9 cellular contexts compared by ENCODE assay signal in genomic region chr1:167631386-167631941, GRCh38. TPM values are rescaled to one million over a fixed set of nuclear protein-coding genes. Genes with fewer than 3 reads are reported as not detected.
DNase-seq lines count a peak whose midpoint lies in the region; ATAC-seq, FAIRE-seq and TF ChIP-seq lines count a peak whose summit lies in the region.
"Had no signal": no experiment of that assay in that cellular context is flagged by ENCODE, and none has a peak within 500 bp of the region (broad histone marks: within the 10 kb centered on the region; RNA-seq: fewer than 3 reads in every experiment).

No MANE protein-coding gene starts in this region.

- TF ChIP-seq CTCF in activated CD8-positive, alpha-beta T cell treated with anti-CD3 and anti-CD28 coated beads for 36 hours (IDR thresholded peaks at IDR 0.05) = no peak
- TF ChIP-seq CTCF in lower lobe of right lung (IDR thresholded peaks at IDR 0.05) (no peak), suprapubic skin (IDR thresholded peaks at IDR 0.05) (no peak), smooth muscle cell (IDR thresholded peaks at IDR 0.05; ENCODE audit: borderline replicate concordance, insufficient read depth, poor library complexity, severe bottlenecking) (no peak)

- ATAC-seq in activated CD8-positive, alpha-beta T cell treated with anti-CD3 and anti-CD28 coated beads for 36 hours = no peak
- no peak for ATAC-seq in lower lobe of right lung

- H3K4me2 ChIP-seq in smooth muscle cell = no peak overlapping the region

- no peak overlapping the region for H3K9ac ChIP-seq in smooth muscle cell (ENCODE audit: low read depth)

- POLR2A ChIA-PET in activated CD8-positive, alpha-beta T cell treated with anti-CD3 and anti-CD28 coated beads for 36 hours (lab: Charles Lee) = interaction anchor here (0.7 to 8.8 kb wide), 10 partner anchors 9 to 305 kb away, joined by 3 to 40 read pairs (median 4); partner anchors contain the start of genes DCAF6 and MPC2

- H3K36me3 Mint-ChIP-seq in activated CD4-positive, alpha-beta T cell treated with anti-CD3 and anti-CD28 coated beads, Interleukin-2, amount 10 ng/mL, durations not matched to agents 24 days and 14 days (ENCODE audit: low read depth) = peaks cover 33% of the 10 kb centered on the region
- H3K36me3 Mint-ChIP-seq in activated CD8-positive, alpha-beta T cell treated with anti-CD3 and anti-CD28 coated beads for 36 hours (ENCODE audit: low read depth) = peaks cover 47% of the 10 kb centered on the region

- no peak for TF ChIP-seq EP300 in suprapubic skin (IDR thresholded peaks at IDR 0.05)

- intact Hi-C loops in activated CD4-positive, alpha-beta T cell treated with anti-CD3 and anti-CD28 coated beads, Interleukin-2, amount 10 ng/mL, durations not matched to agents 24 days and 14 days (cut with micrococcal nuclease) = loop anchor here (2.0 kb wide), 1 partner anchor 19 kb away; no protein-coding TSS in a partner anchor
- intact Hi-C loops in activated CD8-positive, alpha-beta T cell treated with anti-CD3 and anti-CD28 coated beads for 36 hours (cut with micrococcal nuclease) = loop anchor here (5.0 kb wide), 1 partner anchor 56 kb away; no protein-coding TSS in a partner anchor
- intact Hi-C loops in lower lobe of right lung (cut with DNase I) = no loop called here

- no peaks in the 10 kb centered on the region for H3K9me3 ChIP-seq in lower lobe of right lung
- no peaks in the 10 kb centered on the region for H3K9me3 ChIP-seq in suprapubic skin
- no peaks in the 10 kb centered on the region for H3K9me3 ChIP-seq in smooth muscle cell (replicated peaks; ENCODE audit: low read depth)

- 83% methylated on average over 3 of the region's 3 CpGs for WGBS in suprapubic skin
- 86% methylated on average over 3 of the region's 3 CpGs for WGBS in smooth muscle cell (ENCODE audit: low lambda C conversion rate)

- no peak for DNase-seq in activated CD4-positive, alpha-beta T cell treated with anti-CD3 and anti-CD28 coated beads, Interleukin-2, amount 10 ng/mL, durations not matched to agents 24 days and 14 days
- DNase-seq in activated CD4-positive, alpha-beta T cell treated with anti-CD3 and anti-CD28 coated beads for 4 hours = no peak
- DNase-seq in activated CD8-positive, alpha-beta T cell treated with anti-CD3 and anti-CD28 coated beads for 36 hours = no peak
- DNase-seq in lower lobe of right lung = no peak
- DNase-seq in suprapubic skin (ENCODE audit: low spot score in 2 of 2) = no peak
- DNase-seq in smooth muscle cell (lab: John Stamatoyannopoulos, UW; ENCODE audit: unreplicated experiment) = no peak
- no peak for DNase-seq in mucosa of gallbladder (ENCODE audit: low spot score)
- DNase-seq in HTR-8/SVneo (ENCODE audit: insufficient read length, low spot score) = no peak
- DNase-seq: retina had no signal

- CTCF ChIA-PET in activated CD8-positive, alpha-beta T cell treated with anti-CD3 and anti-CD28 coated beads for 36 hours (lab: Charles Lee) = interaction anchor here (0.7 to 5.0 kb wide), 11 partner anchors 14 to 364 kb away, joined by 3 to 35 read pairs (median 4); no protein-coding TSS in a partner anchor

- H3K4me1 Mint-ChIP-seq in activated CD4-positive, alpha-beta T cell treated with anti-CD3 and anti-CD28 coated beads, Interleukin-2, amount 10 ng/mL, durations not matched to agents 24 days and 14 days = peaks cover 74% of the 10 kb centered on the region
- peaks cover 68% of the 10 kb centered on the region for H3K4me1 Mint-ChIP-seq in activated CD8-positive, alpha-beta T cell treated with anti-CD3 and anti-CD28 coated beads for 36 hours (ENCODE audit: low read depth)

- peak overlapping the region; percentile 73 for H3K4me3 ChIP-seq in lower lobe of right lung
- H3K4me3 ChIP-seq in suprapubic skin = peak overlapping the region; percentile 71
- H3K4me3 ChIP-seq in smooth muscle cell = no peak overlapping the region

- peaks cover 62% of the 10 kb centered on the region for H3K4me1 ChIP-seq in lower lobe of right lung
- H3K4me1 ChIP-seq in suprapubic skin = peaks cover 21% of the 10 kb centered on the region
- H3K4me1 ChIP-seq in smooth muscle cell (ENCODE audit: low read depth) = peaks cover 14% of the 10 kb centered on the region

- H3K27ac ChIP-seq in lower lobe of right lung = peak overlapping the region; percentile 92
- H3K27ac ChIP-seq in suprapubic skin = peak overlapping the region; percentile 88
- no peak overlapping the region for H3K27ac ChIP-seq in smooth muscle cell (ENCODE audit: low read depth)

- H3K4me3 Mint-ChIP-seq in activated CD4-positive, alpha-beta T cell treated with anti-CD3 and anti-CD28 coated beads, Interleukin-2, amount 10 ng/mL, durations not matched to agents 24 days and 14 days = peak overlapping the region; percentile 94
- peak overlapping the region; percentile 89 for H3K4me3 Mint-ChIP-seq in activated CD8-positive, alpha-beta T cell treated with anti-CD3 and anti-CD28 coated beads for 36 hours

- no peaks in the 10 kb centered on the region for H3K9me3 Mint-ChIP-seq in activated CD4-positive, alpha-beta T cell treated with anti-CD3 and anti-CD28 coated beads, Interleukin-2, amount 10 ng/mL, durations not matched to agents 24 days and 14 days
- H3K9me3 Mint-ChIP-seq in activated CD8-positive, alpha-beta T cell treated with anti-CD3 and anti-CD28 coated beads for 36 hours = no peaks in the 10 kb centered on the region

- H3F3A ChIP-seq in smooth muscle cell (ENCODE audit: low read depth) = no peaks in the 10 kb centered on the region

- H3K27me3 ChIP-seq in lower lobe of right lung (ENCODE audit: low read depth) (no peaks in the 10 kb centered on the region), suprapubic skin (peaks cover 9% of the 10 kb centered on the region), smooth muscle cell (ENCODE audit: low read depth) (no peaks in the 10 kb centered on the region)

- H3K36me3 ChIP-seq in lower lobe of right lung = no peaks in the 10 kb centered on the region
- H3K36me3 ChIP-seq in suprapubic skin = no peaks in the 10 kb centered on the region
- H3K36me3 ChIP-seq in smooth muscle cell (ENCODE audit: low read depth) = no peaks in the 10 kb centered on the region

- no peaks in the 10 kb centered on the region for H3K79me2 ChIP-seq in smooth muscle cell (ENCODE audit: low read depth)

- no peak overlapping the region for H2AFZ ChIP-seq in smooth muscle cell (ENCODE audit: low read depth)

- H4K20me1 ChIP-seq in smooth muscle cell (ENCODE audit: low read depth) = no peaks in the 10 kb centered on the region

- H3K27me3 Mint-ChIP-seq in activated CD4-positive, alpha-beta T cell treated with anti-CD3 and anti-CD28 coated beads, Interleukin-2, amount 10 ng/mL, durations not matched to agents 24 days and 14 days = no peaks in the 10 kb centered on the region
- no peaks in the 10 kb centered on the region for H3K27me3 Mint-ChIP-seq in activated CD8-positive, alpha-beta T cell treated with anti-CD3 and anti-CD28 coated beads for 36 hours

- no peak for FAIRE-seq in HTR-8/SVneo (lab: Jason Lieb, UNC)

- H3K27ac Mint-ChIP-seq in activated CD4-positive, alpha-beta T cell treated with anti-CD3 and anti-CD28 coated beads, Interleukin-2, amount 10 ng/mL, durations not matched to agents 24 days and 14 days = peak overlapping the region; percentile 98
- peak overlapping the region; percentile 95 for H3K27ac Mint-ChIP-seq in activated CD8-positive, alpha-beta T cell treated with anti-CD3 and anti-CD28 coated beads for 36 hours

- TF ChIP-seq POLR2A in suprapubic skin (IDR thresholded peaks at IDR 0.05) = no peak

RNA-seq across cellular contexts. Expression of gene RCSD1, which starts 1.4 kb away (rescaled TPM):
- 74.7 and 81.0 TPM in 2 replicates for total RNA-seq in activated CD4-positive, alpha-beta T cell treated with anti-CD3 and anti-CD28 coated beads, Interleukin-2, amount 10 ng/mL, durations not matched to agents 24 days and 14 days
- total RNA-seq in activated CD8-positive, alpha-beta T cell treated with anti-CD3 and anti-CD28 coated beads for 36 hours = 10 to 100 TPM; 66.4 to 67.9 TPM
- total RNA-seq in lower lobe of right lung = 20.7 TPM
- 1 to 10 TPM in 3 of 4 donors, under 1 TPM in 1; 0.34 to 3.5 (median 2.0) TPM for total RNA-seq in suprapubic skin
- 0.27 TPM in 1 of 2 replicates, not detected in the other for total RNA-seq in smooth muscle cell
- 0.40 TPM in 1 of 2 replicates, not detected in the other for polyA plus RNA-seq in smooth muscle cell
- total RNA-seq in mucosa of gallbladder = 18.4 TPM
